In genomic region chr9:20940447-20941176, GRCh38 we compare ENCODE assay signal across 9 cellular contexts.
DNase-seq lines count a peak whose midpoint lies in the region; ATAC-seq and TF ChIP-seq lines count a peak whose summit lies in the region.
"Had no signal": no experiment of that assay in that cellular context is flagged by ENCODE, and none has a peak within 500 bp of the region (broad histone marks: within the 10 kb centered on the region; RNA-seq: fewer than 3 reads in every experiment).

No MANE protein-coding gene starts in this region.

- H3K36me3 Mint-ChIP-seq in activated naive CD8-positive, alpha-beta T cell treated with anti-CD3 and anti-CD28 coated beads, Interleukin-2, amount 10 ng/mL, durations not matched to agents 7 days and 5 days = peaks cover 11% of the 10 kb centered on the region
- H3K36me3 Mint-ChIP-seq in activated naive CD8-positive, alpha-beta T cell treated with anti-CD3 and anti-CD28 coated beads for 36 hours = peaks cover 7% of the 10 kb centered on the region
- peaks cover 9% of the 10 kb centered on the region for H3K36me3 Mint-ChIP-seq in osteocyte (ENCODE audit: unreplicated experiment)

- H2AFZ ChIP-seq in OCI-LY3 (ENCODE audit: low read depth, low read length) (no peak overlapping the region), smooth muscle cell (ENCODE audit: low read depth) (no peak overlapping the region)

- H3K79me2 ChIP-seq in OCI-LY3 (ENCODE audit: low read length) = no peaks in the 10 kb centered on the region
- no peaks in the 10 kb centered on the region for H3K79me2 ChIP-seq in smooth muscle cell (ENCODE audit: low read depth)

- H3K4me1 Mint-ChIP-seq in activated naive CD8-positive, alpha-beta T cell treated with anti-CD3 and anti-CD28 coated beads, Interleukin-2, amount 10 ng/mL, durations not matched to agents 7 days and 5 days = peaks cover 8% of the 10 kb centered on the region
- H3K4me1 Mint-ChIP-seq in activated naive CD8-positive, alpha-beta T cell treated with anti-CD3 and anti-CD28 coated beads for 36 hours = peaks cover 3% of the 10 kb centered on the region
- peaks cover 4% of the 10 kb centered on the region for H3K4me1 Mint-ChIP-seq in osteocyte (ENCODE audit: unreplicated experiment)

- H3K4me3 Mint-ChIP-seq in activated naive CD8-positive, alpha-beta T cell treated with anti-CD3 and anti-CD28 coated beads, Interleukin-2, amount 10 ng/mL, durations not matched to agents 7 days and 5 days = peak overlapping the region; percentile 17
- no peak overlapping the region for H3K4me3 Mint-ChIP-seq in activated naive CD8-positive, alpha-beta T cell treated with anti-CD3 and anti-CD28 coated beads for 36 hours
- H3K4me3 Mint-ChIP-seq in osteocyte (ENCODE audit: unreplicated experiment) = no peak overlapping the region

- TF ChIP-seq CTCF in OCI-LY3 (IDR thresholded peaks at IDR 0.05; ENCODE audit: low read depth, low read length) = no peak
- TF ChIP-seq CTCF in smooth muscle cell (IDR thresholded peaks at IDR 0.05; ENCODE audit: borderline replicate concordance, insufficient read depth, poor library complexity, severe bottlenecking) = no peak
- no peak for TF ChIP-seq CTCF in osteocyte (IDR thresholded peaks at IDR 0.05)

- H3F3A ChIP-seq in smooth muscle cell (ENCODE audit: low read depth) = peaks cover 4% of the 10 kb centered on the region

- peaks cover 3% of the 10 kb centered on the region for H3K9me3 Mint-ChIP-seq in activated naive CD8-positive, alpha-beta T cell treated with anti-CD3 and anti-CD28 coated beads, Interleukin-2, amount 10 ng/mL, durations not matched to agents 7 days and 5 days
- no peaks in the 10 kb centered on the region for H3K9me3 Mint-ChIP-seq in activated naive CD8-positive, alpha-beta T cell treated with anti-CD3 and anti-CD28 coated beads for 36 hours
- H3K9me3 Mint-ChIP-seq in osteocyte (ENCODE audit: unreplicated experiment) = no peaks in the 10 kb centered on the region

- no peaks in the 10 kb centered on the region for H3K9me3 ChIP-seq in OCI-LY3 (ENCODE audit: insufficient read depth, low read length)
- H3K9me3 ChIP-seq in smooth muscle cell (replicated peaks; ENCODE audit: low read depth) = no peaks in the 10 kb centered on the region
- H3K9me3 ChIP-seq: SJCRH30 had no signal

- H3K9ac ChIP-seq in OCI-LY3 (ENCODE audit: low read length) (no peak overlapping the region), smooth muscle cell (ENCODE audit: low read depth) (no peak overlapping the region)

- H3K4me3 ChIP-seq in OCI-LY3 (ENCODE audit: low read length) (no peak overlapping the region), smooth muscle cell (no peak overlapping the region)
- H3K4me3 ChIP-seq: SJCRH30 had no signal

- no peak for DNase-seq in activated naive CD8-positive, alpha-beta T cell treated with anti-CD3 and anti-CD28 coated beads, Interleukin-2, amount 10 ng/mL, durations not matched to agents 7 days and 5 days
- DNase-seq in activated naive CD8-positive, alpha-beta T cell treated with anti-CD3 and anti-CD28 coated beads for 36 hours = no peak
- no peak for DNase-seq in smooth muscle cell (lab: John Stamatoyannopoulos, UW; ENCODE audit: unreplicated experiment)
- DNase-seq in cortex of kidney (lab: John Stamatoyannopoulos, UW) = no peak
- DNase-seq in osteocyte (ENCODE audit: extremely low spot score, unreplicated experiment) = no peak
- no peak for DNase-seq in NCI-H1694 (lab: John Stamatoyannopoulos, UW)

- H3K27me3 ChIP-seq in OCI-LY3 (ENCODE audit: low read depth, low read length) = no peaks in the 10 kb centered on the region
- H3K27me3 ChIP-seq in smooth muscle cell (ENCODE audit: low read depth) = no peaks in the 10 kb centered on the region
- H3K27me3 ChIP-seq: SJCRH30 had no signal

- POLR2A ChIA-PET in activated naive CD8-positive, alpha-beta T cell treated with anti-CD3 and anti-CD28 coated beads, Interleukin-2, amount 10 ng/mL, durations not matched to agents 7 days and 5 days (lab: Charles Lee) = interaction anchor here (0.6 to 2.7 kb wide), 2 partner anchors 318 to 1837 kb away, joined by 3 to 10 read pairs; partner anchors contain the start of gene MLLT3

- peak overlapping the region; percentile 54 for H3K27ac Mint-ChIP-seq in activated naive CD8-positive, alpha-beta T cell treated with anti-CD3 and anti-CD28 coated beads, Interleukin-2, amount 10 ng/mL, durations not matched to agents 7 days and 5 days
- H3K27ac Mint-ChIP-seq in activated naive CD8-positive, alpha-beta T cell treated with anti-CD3 and anti-CD28 coated beads for 36 hours = no peak overlapping the region
- no peak overlapping the region for H3K27ac Mint-ChIP-seq in osteocyte (ENCODE audit: unreplicated experiment)

- H4K20me1 ChIP-seq in OCI-LY3 (ENCODE audit: insufficient read depth, low read length) = no peaks in the 10 kb centered on the region
- peaks cover 5% of the 10 kb centered on the region for H4K20me1 ChIP-seq in smooth muscle cell (ENCODE audit: low read depth)

- H3K36me3 ChIP-seq in OCI-LY3 (replicated peaks; ENCODE audit: low read depth, low read length) (no peaks in the 10 kb centered on the region), smooth muscle cell (ENCODE audit: low read depth) (no peaks in the 10 kb centered on the region)
- H3K36me3 ChIP-seq: SJCRH30 had no signal

- 64% methylated on average over 3 of the region's 3 CpGs for whole genome bisulfite sequencing in smooth muscle cell (ENCODE audit: low lambda C conversion rate)

- peak overlapping the region; percentile 26; the same call in 1 of the 2 replicates for H3K4me2 ChIP-seq in OCI-LY3 (ENCODE audit: low read length)
- peak overlapping the region; percentile 58 for H3K4me2 ChIP-seq in smooth muscle cell

- no peaks in the 10 kb centered on the region for H3K4me1 ChIP-seq in OCI-LY3 (ENCODE audit: low read length)
- no peaks in the 10 kb centered on the region for H3K4me1 ChIP-seq in smooth muscle cell (ENCODE audit: low read depth)
- H3K4me1 ChIP-seq: SJCRH30 had no signal

- no peaks in the 10 kb centered on the region for H3K27me3 Mint-ChIP-seq in activated naive CD8-positive, alpha-beta T cell treated with anti-CD3 and anti-CD28 coated beads, Interleukin-2, amount 10 ng/mL, durations not matched to agents 7 days and 5 days
- no peaks in the 10 kb centered on the region for H3K27me3 Mint-ChIP-seq in activated naive CD8-positive, alpha-beta T cell treated with anti-CD3 and anti-CD28 coated beads for 36 hours
- no peaks in the 10 kb centered on the region for H3K27me3 Mint-ChIP-seq in osteocyte (ENCODE audit: unreplicated experiment)

- H3K27ac ChIP-seq in OCI-LY3 (ENCODE audit: low read length) = no peak overlapping the region
- H3K27ac ChIP-seq in smooth muscle cell (ENCODE audit: low read depth) = no peak overlapping the region
- H3K27ac ChIP-seq: SJCRH30 had no signal

- peak; percentile 30 for ATAC-seq in activated naive CD8-positive, alpha-beta T cell treated with anti-CD3 and anti-CD28 coated beads, Interleukin-2, amount 10 ng/mL, durations not matched to agents 7 days and 5 days (ENCODE audit: low read depth)
- peak; percentile 8 for ATAC-seq in HG02678 (IDR thresholded peaks at IDR 0.05; ENCODE audit: unreplicated experiment)
